26 cellular contexts compared by ENCODE assay signal in the genomic region with DNA sequence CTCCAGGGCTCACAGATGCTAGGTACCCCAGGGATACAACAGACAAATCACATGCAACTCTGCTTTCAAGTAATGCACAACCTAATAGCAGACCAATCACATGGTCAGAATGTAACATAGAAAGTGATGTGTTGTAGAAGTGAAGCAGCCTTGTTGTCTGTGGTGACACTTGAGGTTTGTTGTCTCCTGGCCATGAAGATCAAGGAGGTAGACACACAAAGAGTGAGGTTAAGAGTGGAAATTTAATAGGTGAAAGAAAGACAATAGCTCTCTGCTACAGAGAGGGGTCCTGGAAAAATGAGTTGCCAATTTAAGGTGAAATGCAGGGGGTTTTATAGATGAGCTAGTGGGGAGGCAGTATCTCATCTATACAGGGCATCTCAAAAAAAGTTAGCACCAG. TPM values are rescaled to one million over a fixed set of nuclear protein-coding genes. Genes with fewer than 3 reads are reported as not detected.
DNase-seq lines count a peak whose midpoint lies in the region; ATAC-seq and TF ChIP-seq lines count a peak whose summit lies in the region.
"Had no signal": no experiment of that assay in that cellular context is flagged by ENCODE, and none has a peak within 500 bp of the region (broad histone marks: within the 10 kb centered on the region; RNA-seq: fewer than 3 reads in every experiment).

No MANE protein-coding gene starts in this region.

- H3K9me3 Mint-ChIP-seq in CD4-positive, alpha-beta T cell: no peaks in the 10 kb centered on the region
- H3K9me3 Mint-ChIP-seq: CD4-positive, alpha-beta memory T cell; CD8-positive, alpha-beta memory T cell had no signal

- POLR2A ChIA-PET in CD4-positive, alpha-beta T cell (lab: Charles Lee): no interaction called here

- peak overlapping the region; percentile 63 for H3K4me3 Mint-ChIP-seq in CD4-positive, alpha-beta T cell
- H3K4me3 Mint-ChIP-seq: B cell had no signal

- no peaks in the 10 kb centered on the region for H3K9me3 ChIP-seq in CD4-positive, alpha-beta T cell (ENCODE audit: control insufficient read depth, low read length)
- H3K9me3 ChIP-seq: A549 had no signal

- H3K27me3 ChIP-seq in CD4-positive, alpha-beta T cell (ENCODE audit: control insufficient read depth, insufficient read depth, low read length): no peaks in the 10 kb centered on the region
- H3K27me3 ChIP-seq: BLaER1 treated with 17β-estradiol and CSF1 and Interleukin-3, amounts not matched to agents 10 nM and 100 nM had no signal

- CTCF ChIA-PET in CD4-positive, alpha-beta T cell (lab: Charles Lee): interaction anchor here (0.6 to 1.8 kb wide), 2 partner anchors 20 to 38 kb away, joined by 3 to 4 read pairs; no protein-coding TSS in a partner anchor

- H3K27ac Mint-ChIP-seq in CD4-positive, alpha-beta T cell: no peak overlapping the region
- H3K27ac Mint-ChIP-seq: B cell; CD4-positive, alpha-beta memory T cell had no signal

- H3K4me1 Mint-ChIP-seq in CD4-positive, alpha-beta T cell (ENCODE audit: low read depth): peaks cover 24% of the 10 kb centered on the region

- TF ChIP-seq CTCF in CD4-positive, alpha-beta T cell (IDR thresholded peaks at IDR 0.05): no peak

- peaks cover 5% of the 10 kb centered on the region for H3K36me3 Mint-ChIP-seq in CD4-positive, alpha-beta T cell (ENCODE audit: low read depth)

- ATAC-seq in CD4-positive, alpha-beta T cell (ENCODE audit: poor library complexity): no peak
- ATAC-seq in GM21528 (IDR thresholded peaks at IDR 0.05; ENCODE audit: low FRiP score, unreplicated experiment): no peak
- ATAC-seq: A549, GM12878 had no signal

- DNase-seq in DMS53 (lab: John Stamatoyannopoulos, UW) (peak; percentile 27), DMS53 treated with DMSO at 0.1 percent for 48 hours (lab: John Stamatoyannopoulos, UW; ENCODE audit: unreplicated experiment) (no peak), OCI-M1 (lab: John Stamatoyannopoulos, UW) (peak; percentile 21), islet precursor cell (peak; percentile 13)
- DNase-seq in CD4-positive, alpha-beta T cell: no peak
- DNase-seq in stimulated activated CD4-positive, alpha-beta T cell treated with anti-CD3 and anti-CD28 coated beads, Interleukin-1b, Interleukin-23, amount 100 ng/mL, for 48 hours: no peak
- DNase-seq: AML-193; CD4-positive, alpha-beta memory T cell; CD8-positive, alpha-beta memory T cell; COR-L47; DMS 273 treated with DMSO at 0.1 percent for 48 hours; DMS153; DMS79; DND-41; EL; GDM1 had no signal

- intact Hi-C loops in CD4-positive, alpha-beta T cell (cut with DNase I, micrococcal nuclease): loop anchor here in 1 of 2 experiments (5.0 to 10.0 kb wide), 6 partner anchors 135 to 988 kb away; a partner anchor contains a TSS

- peaks cover 19% of the 10 kb centered on the region for H3K27me3 Mint-ChIP-seq in CD4-positive, alpha-beta T cell

- H3K27ac ChIP-seq in CD4-positive, alpha-beta T cell (ENCODE audit: low read depth, low read length): no peak overlapping the region
- H3K27ac ChIP-seq: 22Rv1; A549; BLaER1 treated with 17β-estradiol and CSF1 and Interleukin-3, amounts not matched to agents 10 nM and 100 nM; C4-2B had no signal

RNA-seq across cellular contexts. Expression of a gene that starts 2.5 kb away (rescaled TPM):
- 10 to 100 TPM; 15.7 to 16.5 TPM for total RNA-seq in CD4-positive, alpha-beta T cell

RNA-seq across cellular contexts. Expression of a gene that starts 29.8 kb away (rescaled TPM):
- total RNA-seq in CD4-positive, alpha-beta T cell: under 1 TPM; 0.49 to 0.50 TPM
- total RNA-seq: A172, B cell, Daoy, GM12878 had no signal

RNA-seq across cellular contexts. Expression of a gene that starts 33.8 kb away (rescaled TPM):
- total RNA-seq in CD4-positive, alpha-beta T cell: not detected
- total RNA-seq: B cell; CD4-positive, alpha-beta memory T cell; CD8-positive, alpha-beta memory T cell; GM12878 had no signal

RNA-seq across cellular contexts. Expression of a gene that starts 44.6 kb away (rescaled TPM):
- total RNA-seq in CD4-positive, alpha-beta T cell: not detected
- total RNA-seq: A172; B cell; CD4-positive, alpha-beta memory T cell; CD8-positive, alpha-beta memory T cell; Daoy; G401 had no signal

Comparison
In these comparisons a context has a peak if more than half of its experiments do, and no peak if none do; other contexts are left out.
1. DNase-seq: peak in DMS53 (single experiment), OCI-M1 (single experiment) and islet precursor cell (single experiment); none in DMS53 treated with DMSO at 0.1 percent for 48 hours (single experiment), CD4-positive, alpha-beta T cell (0 of 10) and stimulated activated CD4-positive, alpha-beta T cell treated with anti-CD3 and anti-CD28 coated beads, Interleukin-1b, Interleukin-23, amount 100 ng/mL, for 48 hours (single experiment).